28 cellular contexts compared by ENCODE assay signal in the genomic region with DNA sequence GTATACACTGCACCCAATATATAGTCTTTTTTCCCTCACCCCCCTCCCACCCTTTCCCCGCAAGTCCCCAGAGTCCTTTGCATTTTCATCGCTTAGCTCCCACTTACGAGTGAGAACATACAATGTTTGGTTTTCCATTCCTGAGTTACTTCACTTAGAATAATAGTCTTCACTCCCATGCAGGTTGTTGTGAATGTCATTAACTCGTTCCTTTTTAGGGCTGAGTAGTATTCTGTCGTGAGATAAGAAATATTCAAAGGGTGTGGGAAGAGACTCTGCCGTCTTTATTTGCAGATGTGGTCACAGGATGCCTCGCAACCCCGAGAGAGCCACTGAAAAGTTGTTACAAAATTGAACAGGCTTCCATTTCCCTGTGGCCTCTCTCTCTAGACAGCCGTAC.
"Had no signal": no experiment of that assay in that cellular context is flagged by ENCODE, and none has a peak within 500 bp of the region (broad histone marks: within the 10 kb centered on the region; RNA-seq: fewer than 3 reads in every experiment).

No MANE protein-coding gene starts in this region.

- H3K4me3 ChIP-seq: stomach, suprapubic skin, testis, thoracic aorta, thyroid gland, tibial artery, tibial nerve, transverse colon, upper lobe of left lung, upper lobe of right lung, uterus, vagina had no signal

- H3K27ac ChIP-seq: stomach, suprapubic skin, testis, thoracic aorta, thyroid gland, tibial artery, tibial nerve, transverse colon, upper lobe of left lung, upper lobe of right lung, uterus, vagina had no signal

- FAIRE-seq: urothelium cell line had no signal

- H3K27ac Mint-ChIP-seq: stimulated activated effector memory CD8-positive, alpha-beta T cell treated with anti-CD3 and anti-CD28 coated beads, Interleukin-12 subunit alpha, Interleukin-12 subunit beta, amount 100 ng/mL, for 72 hours; stimulated activated memory B cell treated with anti-CD40 and anti-IgM and Interleukin-4, amounts not matched to agents 10 μg/mL and 1 μg/mL and 100 μg/mL, for 72 hours; stimulated activated naive B cell treated with anti-CD40 and anti-IgM and Interleukin-4, amounts not matched to agents 10 μg/mL and 1 μg/mL and 100 μg/mL, for 72 hours; stimulated activated naive CD8-positive, alpha-beta T cell treated with anti-CD3 and anti-CD28 coated beads, Interleukin-15, amount 100 ng/mL, for 72 hours; stimulated activated naive CD8-positive, alpha-beta T cell treated with anti-CD3 and anti-CD28 coated beads, Interleukin-15, Interleukin-2, amounts not matched to agents 100 ng/mL and 50 ng/mL, for 24 hours; type B pancreatic cell had no signal

- ATAC-seq: stimulated activated effector memory CD8-positive, alpha-beta T cell treated with anti-CD3 and anti-CD28 coated beads, Interleukin-12 subunit alpha, Interleukin-12 subunit beta, amount 100 ng/mL, for 72 hours; stimulated activated memory B cell treated with anti-CD40 and anti-IgM and Interleukin-4, amounts not matched to agents 10 μg/mL and 1 μg/mL and 100 μg/mL, for 72 hours; stimulated activated naive B cell treated with anti-CD40 and anti-IgM and Interleukin-4, amounts not matched to agents 10 μg/mL and 1 μg/mL and 100 μg/mL, for 72 hours; stimulated activated naive CD8-positive, alpha-beta T cell treated with anti-CD3 and anti-CD28 coated beads, Interleukin-15, amount 100 ng/mL, for 72 hours; stimulated activated naive CD8-positive, alpha-beta T cell treated with anti-CD3 and anti-CD28 coated beads, Interleukin-15, Interleukin-2, amounts not matched to agents 100 U/mL and 50 U/mL, for 24 hours; upper lobe of right lung had no signal

- H3K27me3 Mint-ChIP-seq: stimulated activated memory B cell treated with anti-CD40 and anti-IgM and Interleukin-4, amounts not matched to agents 10 μg/mL and 1 μg/mL and 100 μg/mL, for 72 hours; stimulated activated naive B cell treated with anti-CD40 and anti-IgM and Interleukin-4, amounts not matched to agents 10 μg/mL and 1 μg/mL and 100 μg/mL, for 72 hours; stimulated activated naive CD8-positive, alpha-beta T cell treated with anti-CD3 and anti-CD28 coated beads, Interleukin-15, amount 100 ng/mL, for 72 hours; stimulated activated naive CD8-positive, alpha-beta T cell treated with anti-CD3 and anti-CD28 coated beads, Interleukin-15, Interleukin-2, amounts not matched to agents 100 ng/mL and 50 ng/mL, for 24 hours; type B pancreatic cell had no signal

- H3K4me3 Mint-ChIP-seq: stimulated activated effector memory CD8-positive, alpha-beta T cell treated with anti-CD3 and anti-CD28 coated beads, Interleukin-12 subunit alpha, Interleukin-12 subunit beta, amount 100 ng/mL, for 72 hours; stimulated activated memory B cell treated with anti-CD40 and anti-IgM and Interleukin-4, amounts not matched to agents 10 μg/mL and 1 μg/mL and 100 μg/mL, for 72 hours; stimulated activated naive B cell treated with anti-CD40 and anti-IgM and Interleukin-4, amounts not matched to agents 10 μg/mL and 1 μg/mL and 100 μg/mL, for 72 hours; stimulated activated naive CD8-positive, alpha-beta T cell treated with anti-CD3 and anti-CD28 coated beads, Interleukin-15, amount 100 ng/mL, for 72 hours; stimulated activated naive CD8-positive, alpha-beta T cell treated with anti-CD3 and anti-CD28 coated beads, Interleukin-15, Interleukin-2, amounts not matched to agents 100 ng/mL and 50 ng/mL, for 24 hours; type B pancreatic cell had no signal

- H3K36me3 ChIP-seq: suprapubic skin, thoracic aorta, thyroid gland, transverse colon, upper lobe of right lung, uterus, vagina had no signal

- H3K9me3 Mint-ChIP-seq: stimulated activated effector memory CD8-positive, alpha-beta T cell treated with anti-CD3 and anti-CD28 coated beads, Interleukin-12 subunit alpha, Interleukin-12 subunit beta, amount 100 ng/mL, for 72 hours; stimulated activated memory B cell treated with anti-CD40 and anti-IgM and Interleukin-4, amounts not matched to agents 10 μg/mL and 1 μg/mL and 100 μg/mL, for 72 hours; stimulated activated naive B cell treated with anti-CD40 and anti-IgM and Interleukin-4, amounts not matched to agents 10 μg/mL and 1 μg/mL and 100 μg/mL, for 72 hours; stimulated activated naive CD8-positive, alpha-beta T cell treated with anti-CD3 and anti-CD28 coated beads, Interleukin-15, amount 100 ng/mL, for 72 hours; stimulated activated naive CD8-positive, alpha-beta T cell treated with anti-CD3 and anti-CD28 coated beads, Interleukin-15, Interleukin-2, amounts not matched to agents 100 ng/mL and 50 ng/mL, for 24 hours had no signal

- H3K4me1 ChIP-seq: tibial artery, upper lobe of right lung had no signal

- DNase-seq: stimulated activated CD4-positive, alpha-beta T cell treated with anti-CD3 and anti-CD28 coated beads, Interleukin-2, amount 100 ng/mL, for 48 hours; stimulated activated CD4-positive, alpha-beta T cell treated with anti-CD3 and anti-CD28 coated beads, Interleukin-4, amount 100 ng/mL, for 1 hour; stimulated activated CD4-positive, alpha-beta T cell treated with anti-CD3 and anti-CD28 coated beads, Interleukin-4, amount 100 ng/mL, for 24 hours; stimulated activated CD8-positive, alpha-beta memory T cell treated with anti-CD3 and anti-CD28 coated beads, Interleukin-4, amount 100 ng/mL, for 48 hours; stimulated activated naive B cell treated with anti-CD40 and anti-IgM and Interleukin-4, amounts not matched to agents 10 μg/mL and 1 μg/mL and 100 μg/mL, for 72 hours; stimulated activated naive CD4-positive, alpha-beta T cell; stimulated activated naive CD4-positive, alpha-beta T cell treated with Interleukin-2 at 50 U/mL for 16 hours; stimulated activated naive CD8-positive, alpha-beta T cell treated with anti-CD3 and anti-CD28 coated beads, Interleukin-15, amount 100 ng/mL, for 72 hours; stimulated activated naive CD8-positive, alpha-beta T cell treated with anti-CD3 and anti-CD28 coated beads, Interleukin-15, Interleukin-2, amounts not matched to agents 100 U/mL and 50 U/mL, for 24 hours; stomach; substantia nigra; testis; thyroid gland; tibial artery; transverse colon; trophoblast cell; upper lobe of left lung; upper lobe of right lung; uterus had no signal

- H3K27me3 ChIP-seq: stomach, suprapubic skin, testis, thyroid gland, tibial artery, tibial nerve, transverse colon, upper lobe of left lung, upper lobe of right lung, uterus, vagina had no signal

- H3K4me1 Mint-ChIP-seq: stimulated activated effector memory CD8-positive, alpha-beta T cell treated with anti-CD3 and anti-CD28 coated beads, Interleukin-12 subunit alpha, Interleukin-12 subunit beta, amount 100 ng/mL, for 72 hours; stimulated activated naive CD8-positive, alpha-beta T cell treated with anti-CD3 and anti-CD28 coated beads, Interleukin-15, amount 100 ng/mL, for 72 hours had no signal

- H3K9me3 ChIP-seq: stomach, suprapubic skin, testis, thoracic aorta, thyroid gland, tibial artery, tibial nerve, transverse colon, upper lobe of left lung, upper lobe of right lung, uterus, vagina had no signal
